In the genomic region with DNA sequence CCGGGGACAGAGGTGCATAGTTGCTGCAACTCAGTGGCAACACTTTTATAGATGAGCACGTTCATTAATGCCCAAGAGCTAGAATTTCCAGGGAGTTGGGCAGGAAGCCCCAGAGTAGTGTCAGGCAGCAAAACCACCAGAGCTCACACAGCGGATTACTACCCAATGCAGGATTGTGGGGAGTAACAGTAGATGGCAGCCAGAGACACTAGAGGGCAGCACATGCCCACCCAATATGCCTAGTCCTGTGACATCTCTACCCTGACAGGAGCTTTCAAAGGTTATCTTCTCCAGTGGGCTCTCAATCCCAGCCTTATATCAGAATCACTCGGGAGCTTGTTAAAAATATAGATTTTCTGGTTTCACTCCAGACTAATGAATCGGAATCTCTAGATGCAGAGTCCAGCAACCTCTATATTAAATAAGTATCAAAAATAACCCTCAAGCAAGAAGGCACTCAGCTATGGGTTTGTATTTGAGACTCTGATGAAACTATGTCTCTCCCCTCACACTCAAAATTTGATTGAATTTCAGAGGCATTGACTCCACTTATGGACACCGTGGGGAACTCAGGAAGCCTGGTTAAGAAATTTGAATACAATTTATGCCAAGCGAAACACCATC, we compare ENCODE assay signal across 8 cellular contexts. TPM values are rescaled to one million over a fixed set of nuclear protein-coding genes. Genes with fewer than 3 reads are reported as not detected.
DNase-seq lines count a peak whose midpoint lies in the region; ATAC-seq and TF ChIP-seq lines count a peak whose summit lies in the region.

No MANE protein-coding gene starts in this region.

- no peaks in the 10 kb centered on the region for H3K9me3 ChIP-seq in Peyer's patch
- H3K9me3 ChIP-seq in fibroblast of lung (ENCODE audit: control insufficient read depth, insufficient read depth, low read depth, low read length), result no peaks in the 10 kb centered on the region

- TF ChIP-seq CTCF in Peyer's patch (IDR thresholded peaks at IDR 0.05), result peak; percentile 63 to 87 (median 82)
- peak; percentile 82 to 91 for TF ChIP-seq CTCF in fibroblast of lung (conservative IDR thresholded peaks at IDR 0.05 in 1 of 2, IDR thresholded peaks at IDR 0.05 in 1 of 2; ENCODE audit: low read depth in 1 of 2, low read length in 2 of 2)
- TF ChIP-seq CTCF in nephron progenitor cell (IDR thresholded peaks at IDR 0.05), result peak; percentile 83

- no peaks in the 10 kb centered on the region for H3K4me1 Mint-ChIP-seq in activated T-cell treated with anti-CD3 and anti-CD28 coated beads, Interleukin-2, amount 50 U/mL, for 24 hours (ENCODE audit: low read depth)
- no peaks in the 10 kb centered on the region for H3K4me1 Mint-ChIP-seq in nephron progenitor cell

- H3K4me2 ChIP-seq in fibroblast of lung (ENCODE audit: extremely low read depth, insufficient read depth, low read length), result no peak overlapping the region

- H3K27me3 Mint-ChIP-seq in activated T-cell treated with anti-CD3 and anti-CD28 coated beads, Interleukin-2, amount 50 U/mL, for 24 hours, result peaks cover 45% of the 10 kb centered on the region
- H3K27me3 Mint-ChIP-seq in nephron progenitor cell (ENCODE audit: low read depth, poor library complexity), result peaks cover 67% of the 10 kb centered on the region

- no peak overlapping the region for H2AFZ ChIP-seq in fibroblast of lung (ENCODE audit: low read length)

- H3K9me3 Mint-ChIP-seq in activated T-cell treated with anti-CD3 and anti-CD28 coated beads, Interleukin-2, amount 50 U/mL, for 24 hours, result no peaks in the 10 kb centered on the region
- H3K9me3 Mint-ChIP-seq in nephron progenitor cell, result no peaks in the 10 kb centered on the region

- H3K27ac ChIP-seq in Peyer's patch (no peak overlapping the region), fibroblast of lung (ENCODE audit: insufficient read depth, low read length) (no peak overlapping the region)

- ATAC-seq in GM21381 (IDR thresholded peaks at IDR 0.05; ENCODE audit: unreplicated experiment), result peak; percentile 71

- H3K27me3 ChIP-seq in Peyer's patch, result no peaks in the 10 kb centered on the region
- peaks cover 14% of the 10 kb centered on the region for H3K27me3 ChIP-seq in fibroblast of lung (ENCODE audit: control insufficient read depth, insufficient read depth, low read length)

- no peaks in the 10 kb centered on the region for H4K20me1 ChIP-seq in fibroblast of lung (ENCODE audit: control insufficient read depth, extremely low read depth, insufficient read depth, low read length)

- H3K4me3 ChIP-seq in Peyer's patch (no peak overlapping the region), fibroblast of lung (replicated peaks in 1 of 4; ENCODE audit: control extremely low read depth in 1 of 4, insufficient read depth in 1 of 4, low read depth in 3 of 4, low read length in 4 of 4) (no peak overlapping the region)

- no peak overlapping the region for H3K4me3 Mint-ChIP-seq in activated T-cell treated with anti-CD3 and anti-CD28 coated beads, Interleukin-2, amount 50 U/mL, for 24 hours
- H3K4me3 Mint-ChIP-seq in nephron progenitor cell, result no peak overlapping the region

- no peaks in the 10 kb centered on the region for H3K36me3 Mint-ChIP-seq in activated T-cell treated with anti-CD3 and anti-CD28 coated beads, Interleukin-2, amount 50 U/mL, for 24 hours (ENCODE audit: low read depth)
- H3K36me3 Mint-ChIP-seq in nephron progenitor cell (ENCODE audit: low read depth), result no peaks in the 10 kb centered on the region

- H3K9ac ChIP-seq in fibroblast of lung (ENCODE audit: insufficient read depth, low read length), result no peak overlapping the region

- H3K79me2 ChIP-seq in fibroblast of lung (ENCODE audit: control insufficient read depth, insufficient read depth, low read length), result no peaks in the 10 kb centered on the region

- H3K4me1 ChIP-seq in Peyer's patch (no peaks in the 10 kb centered on the region), fibroblast of lung (ENCODE audit: control insufficient read depth, extremely low read depth, insufficient read depth, low read length) (no peaks in the 10 kb centered on the region)

- DNase-seq in COLO668 (lab: John Stamatoyannopoulos, UW; ENCODE audit: unreplicated experiment) (peak; percentile 65), KG1 (lab: John Stamatoyannopoulos, UW) (peak; percentile 56), Peyer's patch (peak; percentile 76 to 93 (median 77)), fibroblast of lung (ENCODE audit: low read depth in 2 of 2) (peak; percentile 45 to 74), nephron progenitor cell (peak; percentile 83)
- DNase-seq in activated T-cell treated with anti-CD3 and anti-CD28 coated beads, Interleukin-2, amount 50 U/mL, for 24 hours, result peak; percentile 85
- peak; percentile 72 for DNase-seq in stimulated activated naive CD4-positive, alpha-beta T cell treated with Interleukin-2 at 50 U/mL for 16 hours (lab: John Stamatoyannopoulos, UW)

- no peak overlapping the region for H3K27ac Mint-ChIP-seq in activated T-cell treated with anti-CD3 and anti-CD28 coated beads, Interleukin-2, amount 50 U/mL, for 24 hours
- H3K27ac Mint-ChIP-seq in nephron progenitor cell, result no peak overlapping the region

- no peak for TF ChIP-seq POLR2A in Peyer's patch (IDR thresholded peaks at IDR 0.05)

- no peaks in the 10 kb centered on the region for H3K36me3 ChIP-seq in Peyer's patch
- no peaks in the 10 kb centered on the region for H3K36me3 ChIP-seq in fibroblast of lung (ENCODE audit: control insufficient read depth, insufficient read depth, low read length)

RNA-seq across cellular contexts. Expression of a gene that starts 58.4 kb away (rescaled TPM):
- total RNA-seq in Peyer's patch (under 1 TPM in 1 of 4 donors, not detected in 3; 0.76 TPM), fibroblast of lung (under 0.01 and 0.17 TPM in 2 replicates)
- not detected in 2 replicates for polyA plus RNA-seq in fibroblast of lung
- polyA plus RNA-seq in fibroblast of lung (2012), result 0.06 and 0.10 TPM in 2 replicates
- polyA minus RNA-seq in fibroblast of lung (ENCODE audit: low replicate concordance), result not detected in 2 replicates
